In genomic region chr6:6942826-6943225, GRCh38 we compare ENCODE assay signal across 8 cellular contexts.
DNase-seq lines count a peak whose midpoint lies in the region; ATAC-seq and TF ChIP-seq lines count a peak whose summit lies in the region.

No MANE protein-coding gene starts in this region.

- peak; percentile 47 for DNase-seq in CD1c-positive myeloid dendritic cell (ENCODE audit: extremely low spot score)
- peak; percentile 75 for DNase-seq in NCI-H1092 treated with DMSO at 0.1 percent for 48 hours (lab: John Stamatoyannopoulos, UW)
- peak; percentile 31 for DNase-seq in adipocyte (ENCODE audit: low read depth)
- no peak for DNase-seq in natural killer cell
- DNase-seq in OCI-M1 (lab: John Stamatoyannopoulos, UW) = no peak
- DNase-seq in NCI-H446 treated with DMSO at 0.1 percent for 48 hours (lab: John Stamatoyannopoulos, UW) = no peak
- no peak for DNase-seq in ureter (ENCODE audit: low spot score)

- peaks cover 4% of the 10 kb centered on the region for H3K4me1 ChIP-seq in adipocyte (ENCODE audit: control insufficient read depth, insufficient read depth, low read length)

- TF ChIP-seq CTCF in natural killer cell (IDR thresholded peaks at IDR 0.05) = no peak

- intact Hi-C loops in natural killer cell (cut with micrococcal nuclease) = no loop called here

- H3K36me3 ChIP-seq in adipocyte (ENCODE audit: control insufficient read depth, insufficient read depth, low read length, severe bottlenecking) = no peaks in the 10 kb centered on the region

- H3K9me3 ChIP-seq in adipocyte (ENCODE audit: control insufficient read depth, low read length) = no peaks in the 10 kb centered on the region

- H3K27me3 ChIP-seq in adipocyte (replicated peaks; ENCODE audit: control insufficient read depth, insufficient read depth, low read length) = peaks cover 5% of the 10 kb centered on the region

- H3K27ac Mint-ChIP-seq in natural killer cell = no peak overlapping the region

- no peaks in the 10 kb centered on the region for H3K36me3 Mint-ChIP-seq in natural killer cell

- peaks cover 12 to 15% of the 10 kb centered on the region in 2 donors for H3K4me1 Mint-ChIP-seq in natural killer cell

- peak overlapping the region; percentile 25 for H3K4me3 Mint-ChIP-seq in natural killer cell

- peaks cover 2 to 10% of the 10 kb centered on the region in 2 donors for H3K27me3 Mint-ChIP-seq in natural killer cell (ENCODE audit: low read depth in 2 of 2)

- peak; percentile 58 for ATAC-seq in GM21390 (IDR thresholded peaks at IDR 0.05; ENCODE audit: unreplicated experiment)
- ATAC-seq in natural killer cell = peak in 1 of 3 donors; percentile 39

- H3K4me3 ChIP-seq in adipocyte (ENCODE audit: low read length) = peak overlapping the region; percentile 36

- no peaks in the 10 kb centered on the region for H3K9me3 Mint-ChIP-seq in natural killer cell

- H3K9ac ChIP-seq in adipocyte (ENCODE audit: low read length) = no peak overlapping the region

Comparison
In these comparisons a context has a peak if more than half of its experiments do, and no peak if none do; other contexts are left out.
1. DNase-seq: peak in CD1c-positive myeloid dendritic cell (single experiment), NCI-H1092 treated with DMSO at 0.1 percent for 48 hours (single experiment) and adipocyte (single experiment); none in natural killer cell (single experiment), OCI-M1 (single experiment), NCI-H446 treated with DMSO at 0.1 percent for 48 hours (single experiment) and ureter (single experiment).